ENCODE assay signal across 24 cellular contexts in the genomic region with DNA sequence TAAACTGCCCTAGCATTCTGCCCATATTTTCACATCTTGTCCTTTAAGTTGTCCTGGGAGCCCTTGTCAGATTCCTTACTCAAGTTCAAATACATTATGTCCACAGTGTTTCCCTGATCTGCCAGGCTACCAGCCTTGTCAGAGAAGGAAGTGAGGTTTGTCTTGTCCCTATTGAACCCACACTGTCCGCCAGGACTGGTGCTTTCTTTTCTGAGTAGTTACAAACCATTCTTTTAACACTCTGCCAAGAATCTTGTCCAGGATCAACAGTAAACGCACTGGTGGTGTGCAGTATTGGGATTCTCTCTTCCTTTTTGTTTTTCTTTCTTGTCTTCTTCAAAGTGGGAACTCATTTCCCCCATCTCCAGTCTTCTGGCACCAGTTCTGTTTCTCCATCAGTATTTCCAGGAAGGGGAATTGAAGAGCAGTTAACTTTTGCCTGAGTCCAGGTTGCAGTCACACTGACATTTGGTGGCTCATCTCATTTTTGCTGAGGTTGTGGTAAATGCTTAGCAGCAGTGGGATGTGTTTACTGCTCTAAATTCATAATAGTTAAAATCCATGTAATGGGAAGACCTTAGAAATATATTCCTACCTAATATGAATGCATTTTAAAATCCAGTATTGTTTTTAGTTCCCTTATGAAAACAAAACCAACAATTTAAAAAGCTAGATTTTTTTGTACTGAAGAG.
DNase-seq lines count a peak whose midpoint lies in the region; ATAC-seq, FAIRE-seq and TF ChIP-seq lines count a peak whose summit lies in the region.
"Had no signal": no experiment of that assay in that cellular context is flagged by ENCODE, and none has a peak within 500 bp of the region (broad histone marks: within the 10 kb centered on the region; RNA-seq: fewer than 3 reads in every experiment).

No MANE protein-coding gene starts in this region.

- H3K4me2 ChIP-seq in BLaER1 treated with 17β-estradiol and CSF1 and Interleukin-3, amounts not matched to agents 10 nM and 100 nM: peak overlapping the region in 8 of 11 experiments; percentile 0 to 38 (median 24); a peak in 8 of 22 replicates

- peaks cover 0 to 14% (median 0%) of the 10 kb centered on the region in 11 experiments; a peak in 4 of 22 replicates for H3K9me3 ChIP-seq in BLaER1 treated with 17β-estradiol and CSF1 and Interleukin-3, amounts not matched to agents 10 nM and 100 nM (replicated peaks in 1 of 11)
- no peaks in the 10 kb centered on the region for H3K9me3 ChIP-seq in KOPT-K1 (ENCODE audit: insufficient read depth, low read length, poor library complexity, severe bottlenecking)

- H3K27me3 Mint-ChIP-seq in chondrocyte (ENCODE audit: low read depth) (no peaks in the 10 kb centered on the region), nephron progenitor cell (ENCODE audit: low read depth, poor library complexity) (no peaks in the 10 kb centered on the region)
- H3K27me3 Mint-ChIP-seq: activated T-cell treated with anti-CD3 and anti-CD28 coated beads, Interleukin-2, amount 50 U/mL, for 24 hours; stimulated activated naive CD8-positive, alpha-beta T cell treated with anti-CD3 and anti-CD28 coated beads, Interleukin-15, Interleukin-2, amounts not matched to agents 100 ng/mL and 50 ng/mL, for 24 hours had no signal

- no peaks in the 10 kb centered on the region for H4K20me1 ChIP-seq in BLaER1 treated with 17β-estradiol and CSF1 and Interleukin-3, amounts not matched to agents 10 nM and 100 nM

- no peak overlapping the region for H3K9ac ChIP-seq in BLaER1 treated with 17β-estradiol and CSF1 and Interleukin-3, amounts not matched to agents 10 nM and 100 nM

- H3K4me1 Mint-ChIP-seq in chondrocyte (ENCODE audit: low read depth) (peaks cover 62% of the 10 kb centered on the region), nephron progenitor cell (peaks cover 62% of the 10 kb centered on the region)

- no peak for FAIRE-seq in RCC 7860 (lab: Jason Lieb, UNC)

- no peak overlapping the region for H3K4me3 ChIP-seq in BLaER1 treated with 17β-estradiol and CSF1 and Interleukin-3, amounts not matched to agents 10 nM and 100 nM

- DNase-seq in chondrocyte (ENCODE audit: low spot score) (no peak), nephron progenitor cell (no peak), RPMI8226 (no peak), DMS114 treated with DMSO at 0.1 percent for 48 hours (lab: John Stamatoyannopoulos, UW; ENCODE audit: unreplicated experiment) (no peak), RCC 7860 (ENCODE audit: low spot score) (no peak)
- DNase-seq: activated CD4-positive, alpha-beta T cell treated with anti-CD3 and anti-CD28 coated beads for 36 hours; activated naive CD4-positive, alpha-beta T cell; activated T-cell treated with anti-CD3 and anti-CD28 coated beads, Interleukin-2, amount 50 U/mL, for 24 hours; amniotic stem cell; C1 segment of cervical spinal cord; Calu3; caudate nucleus; dermis blood vessel endothelial cell; HCEC 1CT; head of caudate nucleus; NCI-H1048; NCI-H1694 treated with DMSO at 0.1 percent for 48 hours; NCI-H526 treated with DMSO at 0.1 percent for 48 hours; stimulated activated CD4-positive, alpha-beta T cell treated with anti-CD3 and anti-CD28 coated beads, Interleukin-15, amount 100 ng/mL, for 24 hours; T-helper 2 cell had no signal

- H3K36me3 Mint-ChIP-seq in chondrocyte (ENCODE audit: low read depth): no peaks in the 10 kb centered on the region
- peaks cover 31% of the 10 kb centered on the region for H3K36me3 Mint-ChIP-seq in nephron progenitor cell (ENCODE audit: low read depth)

- ATAC-seq in HG03378 (IDR thresholded peaks at IDR 0.05; ENCODE audit: unreplicated experiment): no peak
- ATAC-seq: activated CD4-positive, alpha-beta T cell treated with anti-CD3 and anti-CD28 coated beads for 36 hours had no signal

- H3K9me3 Mint-ChIP-seq in chondrocyte (ENCODE audit: low read depth) (peaks cover 2% of the 10 kb centered on the region), nephron progenitor cell (peaks cover 17% of the 10 kb centered on the region)
- H3K9me3 Mint-ChIP-seq: activated T-cell treated with anti-CD3 and anti-CD28 coated beads, Interleukin-2, amount 50 U/mL, for 24 hours; stimulated activated naive CD8-positive, alpha-beta T cell treated with anti-CD3 and anti-CD28 coated beads, Interleukin-15, Interleukin-2, amounts not matched to agents 100 ng/mL and 50 ng/mL, for 24 hours had no signal

- H3K4me1 ChIP-seq in BLaER1 treated with 17β-estradiol and CSF1 and Interleukin-3, amounts not matched to agents 10 nM and 100 nM: peaks cover 30 to 46% (median 38%) of the 10 kb centered on the region in 10 experiments

- peak overlapping the region in 3 of 11 experiments; percentile 2 to 14 (median 13); a peak in 1 of 22 replicates for H3K27ac ChIP-seq in BLaER1 treated with 17β-estradiol and CSF1 and Interleukin-3, amounts not matched to agents 10 nM and 100 nM
- peak overlapping the region; percentile 91 for H3K27ac ChIP-seq in KOPT-K1 (ENCODE audit: low read depth, low read length, poor library complexity, severe bottlenecking)

- peaks cover 0 to 51% (median 1%) of the 10 kb centered on the region in 11 experiments; a peak in 8 of 22 replicates for H3K36me3 ChIP-seq in BLaER1 treated with 17β-estradiol and CSF1 and Interleukin-3, amounts not matched to agents 10 nM and 100 nM
- peaks cover 40% of the 10 kb centered on the region for H3K36me3 ChIP-seq in KOPT-K1 (ENCODE audit: insufficient read depth, low read length)

- H3K4me3 Mint-ChIP-seq in chondrocyte (ENCODE audit: unreplicated experiment) (no peak overlapping the region), nephron progenitor cell (no peak overlapping the region)
- H3K4me3 Mint-ChIP-seq: activated CD4-positive, alpha-beta T cell treated with anti-CD3 and anti-CD28 coated beads for 36 hours; activated T-cell treated with anti-CD3 and anti-CD28 coated beads, Interleukin-2, amount 50 U/mL, for 24 hours; stimulated activated naive CD8-positive, alpha-beta T cell treated with anti-CD3 and anti-CD28 coated beads, Interleukin-15, Interleukin-2, amounts not matched to agents 100 ng/mL and 50 ng/mL, for 24 hours had no signal

- H3K27ac Mint-ChIP-seq in chondrocyte (ENCODE audit: unreplicated experiment) (peak overlapping the region; percentile 32), nephron progenitor cell (peak overlapping the region; percentile 54)
- H3K27ac Mint-ChIP-seq: activated CD4-positive, alpha-beta T cell treated with anti-CD3 and anti-CD28 coated beads for 36 hours; activated T-cell treated with anti-CD3 and anti-CD28 coated beads, Interleukin-2, amount 50 U/mL, for 24 hours; stimulated activated naive CD8-positive, alpha-beta T cell treated with anti-CD3 and anti-CD28 coated beads, Interleukin-15, Interleukin-2, amounts not matched to agents 100 ng/mL and 50 ng/mL, for 24 hours had no signal

- no peaks in the 10 kb centered on the region for H3K27me3 ChIP-seq in BLaER1 treated with 17β-estradiol and CSF1 and Interleukin-3, amounts not matched to agents 10 nM and 100 nM

- TF ChIP-seq CTCF in chondrocyte (IDR thresholded peaks at IDR 0.05) (no peak), nephron progenitor cell (IDR thresholded peaks at IDR 0.05) (no peak)
